In the genomic region with DNA sequence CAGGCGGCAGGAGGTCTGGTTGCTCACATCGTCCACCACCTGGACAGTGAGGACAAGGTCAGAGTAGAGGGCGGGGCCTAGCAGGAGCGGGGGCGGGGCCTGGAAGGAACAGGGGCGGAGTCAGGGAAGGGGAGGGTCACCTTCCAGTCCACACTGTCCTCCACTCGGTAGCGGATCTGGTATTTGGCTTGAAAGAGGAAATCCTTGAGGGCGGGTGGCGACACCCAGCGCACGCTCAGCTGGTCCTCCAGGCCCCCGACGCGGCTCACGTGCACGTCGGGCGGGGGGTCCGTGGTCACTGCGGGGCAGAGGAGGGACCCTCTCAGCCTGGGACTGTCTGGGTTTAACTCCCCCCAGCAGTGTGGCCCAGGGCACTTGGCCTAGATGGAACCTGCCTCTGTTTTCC, we compare ENCODE assay signal across 13 cellular contexts. TPM values are rescaled to one million over a fixed set of nuclear protein-coding genes. Genes with fewer than 3 reads are reported as not detected.
DNase-seq lines count a peak whose midpoint lies in the region; ATAC-seq, FAIRE-seq and TF ChIP-seq lines count a peak whose summit lies in the region.
"Had no signal": no experiment of that assay in that cellular context is flagged by ENCODE, and none has a peak within 500 bp of the region (broad histone marks: within the 10 kb centered on the region; RNA-seq: fewer than 3 reads in every experiment).

No MANE protein-coding gene starts in this region.

- peaks cover 17% of the 10 kb centered on the region for H3K27me3 Mint-ChIP-seq in activated naive CD8-positive, alpha-beta T cell treated with anti-CD3 and anti-CD28 coated beads, Interleukin-2, amount 10 ng/mL, durations not matched to agents 7 days and 5 days
- H3K27me3 Mint-ChIP-seq in activated naive CD8-positive, alpha-beta T cell treated with anti-CD3 and anti-CD28 coated beads for 36 hours: peaks cover 37% of the 10 kb centered on the region

- intact Hi-C loops in uterus (cut with DNase I; ENCODE audit: low total_unique reads): no loop called here

- TF ChIP-seq POLR2A in uterus (IDR thresholded peaks at IDR 0.05): no peak

- H3K4me1 Mint-ChIP-seq in activated naive CD8-positive, alpha-beta T cell treated with anti-CD3 and anti-CD28 coated beads, Interleukin-2, amount 10 ng/mL, durations not matched to agents 7 days and 5 days: peaks cover 6% of the 10 kb centered on the region
- H3K4me1 Mint-ChIP-seq in activated naive CD8-positive, alpha-beta T cell treated with anti-CD3 and anti-CD28 coated beads for 36 hours: peaks cover 18% of the 10 kb centered on the region

- H3K9me3 Mint-ChIP-seq in activated naive CD8-positive, alpha-beta T cell treated with anti-CD3 and anti-CD28 coated beads, Interleukin-2, amount 10 ng/mL, durations not matched to agents 7 days and 5 days: no peaks in the 10 kb centered on the region
- H3K9me3 Mint-ChIP-seq in activated naive CD8-positive, alpha-beta T cell treated with anti-CD3 and anti-CD28 coated beads for 36 hours: no peaks in the 10 kb centered on the region
- H3K9me3 Mint-ChIP-seq: central memory CD8-positive, alpha-beta T cell; naive B cell; stimulated activated naive CD8-positive, alpha-beta T cell treated with anti-CD3 and anti-CD28 coated beads, Interleukin-15, Interleukin-2, amounts not matched to agents 100 ng/mL and 50 ng/mL, for 24 hours had no signal

- no peak for FAIRE-seq in D721Med (lab: Jason Lieb, UNC)

- H3K4me3 ChIP-seq in right atrium auricular region (no peak overlapping the region), uterus (no peak overlapping the region)

- POLR2A ChIA-PET in activated naive CD8-positive, alpha-beta T cell treated with anti-CD3 and anti-CD28 coated beads, Interleukin-2, amount 10 ng/mL, durations not matched to agents 7 days and 5 days (lab: Charles Lee): no interaction called here

- H3K27ac ChIP-seq in right atrium auricular region (no peak overlapping the region), uterus (no peak overlapping the region)

- H3K27me3 ChIP-seq in right atrium auricular region: no peaks in the 10 kb centered on the region
- H3K27me3 ChIP-seq in uterus: peaks cover 2 to 9% of the 10 kb centered on the region in 2 donors

- no peak for DNase-seq in activated naive CD8-positive, alpha-beta T cell treated with anti-CD3 and anti-CD28 coated beads, Interleukin-2, amount 10 ng/mL, durations not matched to agents 7 days and 5 days
- DNase-seq in activated naive CD8-positive, alpha-beta T cell treated with anti-CD3 and anti-CD28 coated beads for 36 hours: no peak
- DNase-seq in RPMI7951 (ENCODE audit: low read depth) (peak; percentile 54), right atrium auricular region (ENCODE audit: low spot score) (peak; percentile 66), uterus (peak; percentile 41 to 43), D721Med (ENCODE audit: insufficient read length, low spot score) (no peak)
- no peak for DNase-seq in activated naive CD4-positive, alpha-beta T cell (lab: John Stamatoyannopoulos, UW)
- DNase-seq: CD4-positive, CD25-positive, alpha-beta regulatory T cell; naive B cell; RPMI8226 had no signal

- H3K4me1 ChIP-seq in right atrium auricular region: peaks cover 0 to 28% of the 10 kb centered on the region in 2 donors
- H3K4me1 ChIP-seq in uterus: peaks cover 4 to 12% of the 10 kb centered on the region in 2 donors

- no peak overlapping the region for H3K27ac Mint-ChIP-seq in activated naive CD8-positive, alpha-beta T cell treated with anti-CD3 and anti-CD28 coated beads, Interleukin-2, amount 10 ng/mL, durations not matched to agents 7 days and 5 days
- H3K27ac Mint-ChIP-seq in activated naive CD8-positive, alpha-beta T cell treated with anti-CD3 and anti-CD28 coated beads for 36 hours: no peak overlapping the region

- H3K36me3 Mint-ChIP-seq in activated naive CD8-positive, alpha-beta T cell treated with anti-CD3 and anti-CD28 coated beads, Interleukin-2, amount 10 ng/mL, durations not matched to agents 7 days and 5 days: no peaks in the 10 kb centered on the region
- no peaks in the 10 kb centered on the region for H3K36me3 Mint-ChIP-seq in activated naive CD8-positive, alpha-beta T cell treated with anti-CD3 and anti-CD28 coated beads for 36 hours
- H3K36me3 Mint-ChIP-seq: CD4-positive, CD25-positive, alpha-beta regulatory T cell; naive B cell had no signal

- ATAC-seq in activated naive CD8-positive, alpha-beta T cell treated with anti-CD3 and anti-CD28 coated beads, Interleukin-2, amount 10 ng/mL, durations not matched to agents 7 days and 5 days (ENCODE audit: low read depth): no peak
- ATAC-seq in HG02981 (IDR thresholded peaks at IDR 0.05; ENCODE audit: unreplicated experiment): no peak

- TF ChIP-seq CTCF in right atrium auricular region (IDR thresholded peaks at IDR 0.05) (no peak), uterus (IDR thresholded peaks at IDR 0.05) (no peak), D721Med (IDR thresholded peaks at IDR 0.05; ENCODE audit: insufficient read depth, missing control alignments) (no peak)

- H3K9me3 ChIP-seq in right atrium auricular region (no peaks in the 10 kb centered on the region), uterus (no peaks in the 10 kb centered on the region)

- H3K36me3 ChIP-seq in right atrium auricular region (no peaks in the 10 kb centered on the region), uterus (no peaks in the 10 kb centered on the region)

- peak overlapping the region; percentile 22 for H3K4me3 Mint-ChIP-seq in activated naive CD8-positive, alpha-beta T cell treated with anti-CD3 and anti-CD28 coated beads, Interleukin-2, amount 10 ng/mL, durations not matched to agents 7 days and 5 days
- no peak overlapping the region for H3K4me3 Mint-ChIP-seq in activated naive CD8-positive, alpha-beta T cell treated with anti-CD3 and anti-CD28 coated beads for 36 hours
- H3K4me3 Mint-ChIP-seq: central memory CD8-positive, alpha-beta T cell; stimulated activated naive CD8-positive, alpha-beta T cell treated with anti-CD3 and anti-CD28 coated beads, Interleukin-15, Interleukin-2, amounts not matched to agents 100 ng/mL and 50 ng/mL, for 24 hours had no signal

RNA-seq across cellular contexts. Expression of gene REX1BD, which starts 8.2 kb away (rescaled TPM):
- total RNA-seq in activated naive CD8-positive, alpha-beta T cell treated with anti-CD3 and anti-CD28 coated beads, Interleukin-2, amount 10 ng/mL, durations not matched to agents 7 days and 5 days: 100 to 1,000 TPM; 105 to 109 TPM
- 10 to 100 TPM; 71.6 to 74.7 TPM for total RNA-seq in activated naive CD8-positive, alpha-beta T cell treated with anti-CD3 and anti-CD28 coated beads for 36 hours
- 84.0 and 117 TPM in 2 replicates for total RNA-seq in RPMI7951 (2014; rRNA removed; shearing (Covaris generic))
- total RNA-seq in right atrium auricular region: 100 to 1,000 TPM; 119 to 171 TPM
- 100 to 1,000 TPM in 1 of 4 donors, 10 to 100 TPM in 3; 29.7 to 295 (median 74.2) TPM for total RNA-seq in uterus

RNA-seq across cellular contexts. Expression of gene CRLF1, which starts 9.8 kb away (rescaled TPM):
- not detected for total RNA-seq in activated naive CD8-positive, alpha-beta T cell treated with anti-CD3 and anti-CD28 coated beads, Interleukin-2, amount 10 ng/mL, durations not matched to agents 7 days and 5 days
- total RNA-seq in activated naive CD8-positive, alpha-beta T cell treated with anti-CD3 and anti-CD28 coated beads for 36 hours: not detected
- total RNA-seq in RPMI7951 (2014; rRNA removed; shearing (Covaris generic)): 2.0 and 2.8 TPM in 2 replicates
- total RNA-seq in right atrium auricular region (10 to 100 TPM; 71.8 to 73.9 TPM), uterus (under 1 TPM in 3 of 4 donors, not detected in 1; 0.26 to 0.69 (median 0.67) TPM)
- total RNA-seq: CD4-positive, CD25-positive, alpha-beta regulatory T cell had no signal

RNA-seq across cellular contexts. Expression of gene TMEM59L, which starts 15.9 kb away (rescaled TPM):
- under 1 TPM in 1 of 2 experiments, not detected in 1; 0.19 TPM for total RNA-seq in activated naive CD8-positive, alpha-beta T cell treated with anti-CD3 and anti-CD28 coated beads, Interleukin-2, amount 10 ng/mL, durations not matched to agents 7 days and 5 days
- total RNA-seq in activated naive CD8-positive, alpha-beta T cell treated with anti-CD3 and anti-CD28 coated beads for 36 hours: not detected
- not detected in 2 replicates for total RNA-seq in RPMI7951 (2014; rRNA removed; shearing (Covaris generic))
- total RNA-seq in right atrium auricular region: 1 to 10 TPM; 2.2 to 3.0 TPM
- 1 to 10 TPM in 1 of 4 donors, under 1 TPM in 1, not detected in 2; 0.26 to 7.5 TPM for total RNA-seq in uterus
- total RNA-seq: CD4-positive, CD25-positive, alpha-beta regulatory T cell had no signal

RNA-seq across cellular contexts. Expression of gene UBA52, which starts 25.1 kb away (rescaled TPM):
- 1,000 to 10,000 TPM; 1,538 to 1,547 TPM for total RNA-seq in activated naive CD8-positive, alpha-beta T cell treated with anti-CD3 and anti-CD28 coated beads, Interleukin-2, amount 10 ng/mL, durations not matched to agents 7 days and 5 days
- total RNA-seq in activated naive CD8-positive, alpha-beta T cell treated with anti-CD3 and anti-CD28 coated beads for 36 hours: 1,000 to 10,000 TPM; 1,816 to 1,826 TPM
- total RNA-seq in RPMI7951 (2014; rRNA removed; shearing (Covaris generic)): 1,359 and 2,003 TPM in 2 replicates
- 100 to 1,000 TPM; 272 to 543 TPM for total RNA-seq in right atrium auricular region
- total RNA-seq in uterus: 1,000 to 10,000 TPM in 2 of 4 donors, 100 to 1,000 TPM in 2; 295 to 1,369 (median 721) TPM

RNA-seq across cellular contexts. Expression of gene KXD1, which starts 39.1 kb away (rescaled TPM):
- 100 to 1,000 TPM in 1 of 2 experiments, 10 to 100 TPM in 1; 96.7 to 105 TPM for total RNA-seq in activated naive CD8-positive, alpha-beta T cell treated with anti-CD3 and anti-CD28 coated beads, Interleukin-2, amount 10 ng/mL, durations not matched to agents 7 days and 5 days
- 100 to 1,000 TPM; 116 to 124 TPM for total RNA-seq in activated naive CD8-positive, alpha-beta T cell treated with anti-CD3 and anti-CD28 coated beads for 36 hours
- 159 TPM in 2 replicates for total RNA-seq in RPMI7951 (2014; rRNA removed; shearing (Covaris generic))
- total RNA-seq in right atrium auricular region (100 to 1,000 TPM in 1 of 2 donors, 10 to 100 TPM in 1; 60.7 to 114 TPM), uterus (100 to 1,000 TPM in 1 of 4 donors, 10 to 100 TPM in 3; 30.3 to 113 (median 82.5) TPM)

Comparison
In these comparisons a context has a peak if more than half of its experiments do, and no peak if none do; other contexts are left out.
1. DNase-seq: peak in RPMI7951 (single experiment), right atrium auricular region (single experiment) and uterus (2 of 2); none in activated naive CD8-positive, alpha-beta T cell treated with anti-CD3 and anti-CD28 coated beads, Interleukin-2, amount 10 ng/mL, durations not matched to agents 7 days and 5 days (single experiment), activated naive CD8-positive, alpha-beta T cell treated with anti-CD3 and anti-CD28 coated beads for 36 hours (single experiment), D721Med (single experiment) and activated naive CD4-positive, alpha-beta T cell (0 of 4).
2. RNA of gene CRLF1, which starts 9.8 kb away (total RNA-seq): 71.8 to 73.9 TPM in right atrium auricular region; 2.0 to 2.8 TPM in RPMI7951, 0.26 to 0.69 TPM in uterus, not detected in activated naive CD8-positive, alpha-beta T cell treated with anti-CD3 and anti-CD28 coated beads, Interleukin-2, amount 10 ng/mL, durations not matched to agents 7 days and 5 days and not detected in activated naive CD8-positive, alpha-beta T cell treated with anti-CD3 and anti-CD28 coated beads for 36 hours; every median in the first group is over 10 times any median in the second.